ENCODE assay signal across 8 cellular contexts in the genomic region with DNA sequence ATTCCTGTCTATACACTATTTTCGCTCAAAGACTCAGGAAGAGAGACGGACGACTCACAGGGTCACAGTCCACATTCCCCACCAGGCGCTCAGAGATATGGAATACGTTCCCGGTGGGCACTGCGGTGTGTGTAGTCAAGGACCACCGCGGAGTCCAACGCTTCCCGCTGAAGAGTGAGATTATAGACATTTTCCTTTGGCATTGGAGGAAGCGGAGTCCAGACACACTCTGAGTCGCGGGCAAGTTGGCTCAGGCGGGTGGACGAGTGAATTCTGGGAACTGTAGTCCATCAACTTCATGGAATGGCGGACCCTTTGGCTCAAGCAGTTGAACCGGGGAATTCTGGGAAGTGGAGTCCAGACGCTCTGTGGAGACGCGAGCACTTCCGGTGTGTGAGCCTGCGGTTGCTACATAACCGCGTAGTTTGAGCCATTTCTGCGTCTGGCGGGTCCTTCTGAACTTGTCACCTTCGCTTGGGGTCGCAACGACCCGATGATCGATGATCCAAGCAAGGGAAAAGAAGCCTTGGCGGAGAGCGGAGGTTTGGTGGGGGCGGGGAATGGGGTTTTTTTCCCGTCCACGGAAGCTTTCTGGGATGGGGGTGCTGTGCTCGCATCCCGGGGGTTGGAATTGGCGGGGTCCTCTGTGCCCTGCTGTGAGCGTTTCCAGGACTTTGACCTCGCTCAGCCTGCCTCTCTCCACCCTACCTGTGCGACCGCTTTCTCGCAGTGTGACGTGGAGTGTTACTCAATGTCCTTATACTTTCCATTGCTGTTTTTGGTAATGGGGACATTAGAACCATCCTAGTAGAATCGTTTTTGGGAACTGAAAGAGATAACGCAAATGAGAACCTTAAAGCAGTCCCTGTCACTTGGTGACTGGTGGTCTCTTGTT. TPM values are rescaled to one million over a fixed set of nuclear protein-coding genes. Genes with fewer than 3 reads are reported as not detected.
DNase-seq lines count a peak whose midpoint lies in the region; TF ChIP-seq lines count a peak whose summit lies in the region.

TSS of gene ZNF230 (plus strand) at position 392 of the 895 bp plus-strand sequence. CDS start 4,122 bp downstream, outside the sequence.

- H3K4me1 ChIP-seq in Loucy (ENCODE audit: insufficient read depth, low read length, poor library complexity, severe bottlenecking) (peaks cover 10% of the 10 kb centered on the region), stomach (peaks cover 7 to 29% (median 17%) of the 10 kb centered on the region in 4 donors)

- no peaks in the 10 kb centered on the region for H4K20me1 ChIP-seq in Loucy (ENCODE audit: insufficient read depth, low read length, poor library complexity, severe bottlenecking)

- TF ChIP-seq CTCF in Loucy (conservative IDR thresholded peaks at IDR 0.05; ENCODE audit: low read length) = no peak
- TF ChIP-seq CTCF in foreskin fibroblast (IDR thresholded peaks at IDR 0.05; ENCODE audit: low read depth, low read length) = no peak
- no peak for TF ChIP-seq CTCF in neural crest cell (conservative IDR thresholded peaks at IDR 0.05)
- peak in 1 of 7 experiments; percentile 15 for TF ChIP-seq CTCF in stomach (IDR thresholded peaks at IDR 0.05)

- H3F3A ChIP-seq in Loucy (ENCODE audit: low read depth) = no peaks in the 10 kb centered on the region

- no peaks in the 10 kb centered on the region for H3K9me2 ChIP-seq in Loucy (replicated peaks; ENCODE audit: low read depth, low read length)

- H3K9me3 ChIP-seq in Loucy (ENCODE audit: insufficient read depth, low read depth, low read length) (no peaks in the 10 kb centered on the region), stomach (peaks cover 7 to 36% (median 30%) of the 10 kb centered on the region in 4 donors)

- peak within 1 kb of the TSS; percentile 99 for H3K4me3 Mint-ChIP-seq in neural crest cell

- H3K4me3 ChIP-seq in H7 (ENCODE audit: insufficient read depth, low read depth, low read length) (peak within 1 kb of the TSS; percentile 62), Loucy (ENCODE audit: low read length, poor library complexity, severe bottlenecking) (peak within 1 kb of the TSS; percentile 85), foreskin fibroblast (ENCODE audit: low read depth in 1 of 2, low read length in 2 of 2) (peak within 1 kb of the TSS; percentile 85 to 88), stomach (peak within 1 kb of the TSS; percentile 76 to 83 (median 78))

- DNase-seq in G401 (ENCODE audit: low spot score) = peak; percentile 99
- peak; percentile 75 for DNase-seq in H7
- DNase-seq in SHP77 treated with DMSO at 0.1 percent for 48 hours (lab: John Stamatoyannopoulos, UW) = peak; percentile 80
- DNase-seq in activated gamma-delta T cell treated with Interleukin-2 at 50 U/mL for 16 hours = peak; percentile 81
- peak; percentile 93 to 97 for DNase-seq in foreskin fibroblast
- DNase-seq in neural crest cell (ENCODE audit: low read depth, low spot score) = peak; percentile 69
- peak; percentile 90 for DNase-seq in stomach

- peaks cover 20% of the 10 kb centered on the region for H3K9me3 Mint-ChIP-seq in neural crest cell

- TF ChIP-seq EP300 in stomach (IDR thresholded peaks at IDR 0.05) = no peak

- H3K36me3 Mint-ChIP-seq in neural crest cell (ENCODE audit: low read depth) = peaks cover 36% of the 10 kb centered on the region

- H3K36me3 ChIP-seq in H7 (replicated peaks; ENCODE audit: control insufficient read depth, insufficient read depth, low read length) = no peaks in the 10 kb centered on the region
- peaks cover 5% of the 10 kb centered on the region; the same call in 1 of the 2 replicates for H3K36me3 ChIP-seq in Loucy (ENCODE audit: insufficient read depth, low read length)
- peaks cover 9 to 24% (median 14%) of the 10 kb centered on the region in 4 donors for H3K36me3 ChIP-seq in stomach

- peaks cover 19% of the 10 kb centered on the region for H3K4me1 Mint-ChIP-seq in neural crest cell

- peak within 1 kb of the TSS; percentile 97 for H3K27ac Mint-ChIP-seq in neural crest cell (ENCODE audit: unreplicated experiment)

- WGBS in stomach, 5 donors = 0 to 1% (median 1%) methylated on average over 42 to 48 of the region's 48 CpGs

- H3K9ac ChIP-seq in Loucy (ENCODE audit: low read depth, low read length, poor library complexity, severe bottlenecking) = peak within 1 kb of the TSS; percentile 82

- H3K27ac ChIP-seq in stomach = peak within 1 kb of the TSS; percentile 31 to 86 (median 74)

- H3K27me3 Mint-ChIP-seq in neural crest cell (ENCODE audit: low read depth) = no peaks in the 10 kb centered on the region

- H2AFZ ChIP-seq in Loucy (ENCODE audit: low read length) = peak within 1 kb of the TSS; percentile 96

- TF ChIP-seq POLR2A in stomach (IDR thresholded peaks at IDR 0.05) = no peak

- peak within 1 kb of the TSS; percentile 73 for H3K4me2 ChIP-seq in Loucy (ENCODE audit: low read depth, low read length, poor library complexity, severe bottlenecking)

- intact Hi-C loops in stomach (cut with DNase I; ENCODE audit: low total_unique reads) = no loop called here

- no peaks in the 10 kb centered on the region; the same call in 1 of the 2 replicates for H3K27me3 ChIP-seq in H7 (ENCODE audit: control insufficient read depth, insufficient read depth, low read length)
- no peaks in the 10 kb centered on the region for H3K27me3 ChIP-seq in Loucy (ENCODE audit: insufficient read depth, low read length, poor library complexity, severe bottlenecking)
- H3K27me3 ChIP-seq in stomach = no peaks in the 10 kb centered on the region

- in situ Hi-C loops in G401 (cut with HindIII; ENCODE audit: low sequenced_read_pairs) = no loop called here

- peaks cover 9% of the 10 kb centered on the region for H3K79me2 ChIP-seq in Loucy (ENCODE audit: insufficient read depth, low read length)

RNA-seq across cellular contexts. Expression of gene ZNF230, which starts in this region (rescaled TPM):
- 1.4 and 1.9 TPM in 2 replicates for total RNA-seq in G401 (2014; rRNA removed; shearing (Covaris generic))
- 1.4 and 3.2 TPM in 2 replicates for total RNA-seq in H7 (2014; rRNA removed; shearing (Covaris generic))
- total RNA-seq in neural crest cell (6.0 and 6.5 TPM in 2 replicates), stomach (10 to 100 TPM in 1 of 5 donors, 1 to 10 TPM in 3, not detected in 1; 1.3 to 16.1 (median 6.3) TPM)
- 1 to 10 TPM; 1.1 to 2.1 (median 1.1) TPM for polyA plus RNA-seq in stomach

Comparison
In these comparisons a context has a peak if more than half of its experiments do, and no peak if none do; other contexts are left out.
1. Peak in every context shown above with its lines: DNase-seq, H3K4me3 ChIP-seq and H3K27ac ChIP-seq.